In the genomic region with DNA sequence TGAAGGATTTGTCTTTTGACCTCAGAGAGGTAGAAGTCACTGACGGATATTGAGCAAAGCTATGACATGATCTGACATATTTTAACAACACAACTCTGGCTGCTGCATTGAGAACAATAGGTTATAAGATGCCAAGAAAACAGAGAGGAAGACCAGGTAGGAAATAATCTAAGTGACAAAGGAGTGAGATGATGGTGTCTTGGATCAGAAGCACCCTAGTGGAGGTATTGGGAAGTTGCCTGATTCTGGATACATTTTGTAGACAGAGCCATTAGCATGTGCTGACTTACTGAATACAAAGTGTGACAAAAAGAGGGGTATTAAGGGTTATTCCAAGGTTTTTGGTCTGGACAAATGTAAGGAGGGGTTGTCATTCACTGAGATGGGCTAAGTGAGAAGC, we compare ENCODE assay signal across 24 cellular contexts.
DNase-seq lines count a peak whose midpoint lies in the region; ATAC-seq and TF ChIP-seq lines count a peak whose summit lies in the region.
"Had no signal": no experiment of that assay in that cellular context is flagged by ENCODE, and none has a peak within 500 bp of the region (broad histone marks: within the 10 kb centered on the region; RNA-seq: fewer than 3 reads in every experiment).

No MANE protein-coding gene starts in this region.

- H3K27ac Mint-ChIP-seq in mesothelial cell of epicardium, result no peak overlapping the region
- H3K27ac Mint-ChIP-seq: activated naive CD8-positive, alpha-beta T cell; B cell; effector memory CD8-positive, alpha-beta T cell; IgD-negative memory B cell; natural killer cell treated with Interleukin-12 subunit alpha and Interleukin-12 subunit beta and Interleukin-15 and Interleukin-18, amount 100 ng/mL, for 72 hours; T-helper 17 cell had no signal

- no peaks in the 10 kb centered on the region for H3K4me1 ChIP-seq in DND-41 (ENCODE audit: insufficient read depth, low read length)
- H3K4me1 ChIP-seq in HAP-1, result no peaks in the 10 kb centered on the region; the same call in 1 of the 2 replicates
- H3K4me1 ChIP-seq: Caco-2, tibial artery had no signal

- no peaks in the 10 kb centered on the region for H3K4me1 Mint-ChIP-seq in mesothelial cell of epicardium
- H3K4me1 Mint-ChIP-seq: B cell, IgD-negative memory B cell, T-helper 17 cell had no signal

- no peaks in the 10 kb centered on the region for H4K20me1 ChIP-seq in DND-41 (ENCODE audit: insufficient read depth, low read length)

- H3K4me3 ChIP-seq in DND-41 (ENCODE audit: low read depth in 1 of 2, low read length in 2 of 2) (no peak overlapping the region), HAP-1 (no peak overlapping the region)
- H3K4me3 ChIP-seq: GM12878, tibial artery had no signal

- no peak overlapping the region for H3K4me2 ChIP-seq in DND-41 (ENCODE audit: insufficient read depth, low read length)

- H3K36me3 Mint-ChIP-seq in mesothelial cell of epicardium, result no peaks in the 10 kb centered on the region
- H3K36me3 Mint-ChIP-seq: activated naive CD8-positive, alpha-beta T cell; IgD-negative memory B cell had no signal

- in situ Hi-C loops in HAP-1 (cut with MboI; ENCODE audit: low sequenced_read_pairs) (no loop called here), SK-MEL-5 (cut with HindIII; ENCODE audit: low pct_unique_long_range_greater_than_20kb, low sequenced_read_pairs) (no loop called here), G401 (cut with HindIII; ENCODE audit: low sequenced_read_pairs) (no loop called here)

- peak; percentile 15 for TF ChIP-seq CTCF in DND-41 (IDR thresholded peaks at IDR 0.05; ENCODE audit: borderline replicate concordance, extremely low read depth, low read length, poor library complexity, severe bottlenecking)
- TF ChIP-seq CTCF in mesothelial cell of epicardium (IDR thresholded peaks at IDR 0.05; ENCODE audit: unreplicated experiment), result peak; percentile 41

- H3K27me3 Mint-ChIP-seq in mesothelial cell of epicardium (ENCODE audit: low read depth), result no peaks in the 10 kb centered on the region
- H3K27me3 Mint-ChIP-seq: activated naive CD8-positive, alpha-beta T cell; B cell; effector memory CD8-positive, alpha-beta T cell; IgD-negative memory B cell; natural killer cell treated with Interleukin-12 subunit alpha and Interleukin-12 subunit beta and Interleukin-15 and Interleukin-18, amount 100 ng/mL, for 72 hours; T-helper 17 cell had no signal

- H3K9me3 Mint-ChIP-seq in mesothelial cell of epicardium, result peaks cover 11% of the 10 kb centered on the region

- H3K9ac ChIP-seq in DND-41 (ENCODE audit: low read depth, low read length), result no peak overlapping the region

- no peak overlapping the region for H2AFZ ChIP-seq in DND-41 (ENCODE audit: low read depth, low read length)

- no peak overlapping the region for H3K27ac ChIP-seq in DND-41 (ENCODE audit: low read length)
- H3K27ac ChIP-seq: HL-60, tibial artery had no signal

- H3K9me3 ChIP-seq in DND-41 (ENCODE audit: insufficient read depth, low read length, severe bottlenecking) (no peaks in the 10 kb centered on the region), HAP-1 (no peaks in the 10 kb centered on the region)
- H3K9me3 ChIP-seq: Caco-2, tibial artery had no signal

- H3K36me3 ChIP-seq in DND-41 (ENCODE audit: insufficient read depth, low read length), result no peaks in the 10 kb centered on the region
- no peaks in the 10 kb centered on the region for H3K36me3 ChIP-seq in HAP-1 (replicated peaks)
- H3K36me3 ChIP-seq: tibial artery had no signal

- no peak overlapping the region for H3K4me3 Mint-ChIP-seq in mesothelial cell of epicardium
- H3K4me3 Mint-ChIP-seq: activated naive CD8-positive, alpha-beta T cell; B cell; effector memory CD8-positive, alpha-beta T cell; IgD-negative memory B cell; natural killer cell treated with Interleukin-12 subunit alpha and Interleukin-12 subunit beta and Interleukin-15 and Interleukin-18, amount 100 ng/mL, for 72 hours; T-helper 17 cell had no signal

- H3K27me3 ChIP-seq in DND-41 (ENCODE audit: insufficient read depth, low read length, poor library complexity), result no peaks in the 10 kb centered on the region
- H3K27me3 ChIP-seq in HAP-1 (ENCODE audit: low read depth), result no peaks in the 10 kb centered on the region
- H3K27me3 ChIP-seq: tibial artery had no signal

- ATAC-seq in DND-41 (ENCODE audit: insufficient read depth, low read depth) (no peak), HG03571 (IDR thresholded peaks at IDR 0.05; ENCODE audit: unreplicated experiment) (no peak), HG02588 (IDR thresholded peaks at IDR 0.05; ENCODE audit: unreplicated experiment) (no peak)
- ATAC-seq: effector memory CD8-positive, alpha-beta T cell; GM12878; natural killer cell treated with Interleukin-12 subunit alpha and Interleukin-12 subunit beta and Interleukin-15 and Interleukin-18, amount 100 ng/mL, for 72 hours; T-helper 17 cell had no signal

- no peaks in the 10 kb centered on the region for H3K79me2 ChIP-seq in DND-41 (ENCODE audit: insufficient read depth, low read length)

- DNase-seq in DND-41, result no peak
- DNase-seq in HAP-1 (ENCODE audit: low spot score in 2 of 2), result peak; percentile 12 to 28
- DNase-seq in SK-MEL-5 (ENCODE audit: low read depth, low spot score), result peak; percentile 24
- no peak for DNase-seq in mesothelial cell of epicardium (ENCODE audit: low spot score in 2 of 2, unreplicated experiment in 2 of 2)
- no peak for DNase-seq in stimulated activated CD4-positive, alpha-beta T cell treated with anti-CD3 and anti-CD28 coated beads, Interleukin-2, amount 100 ng/mL, for 24 hours
- no peak for DNase-seq in G401 (ENCODE audit: low spot score)
- DNase-seq: activated CD4-positive, alpha-beta T cell treated with anti-CD3 and anti-CD28 coated beads, Interleukin-2, amount 50 U/mL, for 48 hours; activated T-cell treated with anti-CD3 and anti-CD28 coated beads, Interleukin-2, amount 50 U/mL, for 1 hour; effector memory CD8-positive, alpha-beta T cell; NCI-H1930; posterior cingulate gyrus; stimulated activated CD4-positive, alpha-beta T cell treated with anti-CD3 and anti-CD28 coated beads, Interleukin-1b, Interleukin-23, amount 100 ng/mL, for 48 hours; stimulated activated naive CD4-positive, alpha-beta T cell treated with Interleukin-2 at 50 U/mL for 16 hours; T-helper 17 cell; tibial artery had no signal

Comparison
In these comparisons a context has a peak if more than half of its experiments do, and no peak if none do; other contexts are left out.
1. DNase-seq: peak in HAP-1 (2 of 2) and SK-MEL-5 (single experiment); none in DND-41 (single experiment), mesothelial cell of epicardium (0 of 2), stimulated activated CD4-positive, alpha-beta T cell treated with anti-CD3 and anti-CD28 coated beads, Interleukin-2, amount 100 ng/mL, for 24 hours (0 of 2) and G401 (single experiment).